8 cellular contexts compared by ENCODE assay signal in the genomic region with DNA sequence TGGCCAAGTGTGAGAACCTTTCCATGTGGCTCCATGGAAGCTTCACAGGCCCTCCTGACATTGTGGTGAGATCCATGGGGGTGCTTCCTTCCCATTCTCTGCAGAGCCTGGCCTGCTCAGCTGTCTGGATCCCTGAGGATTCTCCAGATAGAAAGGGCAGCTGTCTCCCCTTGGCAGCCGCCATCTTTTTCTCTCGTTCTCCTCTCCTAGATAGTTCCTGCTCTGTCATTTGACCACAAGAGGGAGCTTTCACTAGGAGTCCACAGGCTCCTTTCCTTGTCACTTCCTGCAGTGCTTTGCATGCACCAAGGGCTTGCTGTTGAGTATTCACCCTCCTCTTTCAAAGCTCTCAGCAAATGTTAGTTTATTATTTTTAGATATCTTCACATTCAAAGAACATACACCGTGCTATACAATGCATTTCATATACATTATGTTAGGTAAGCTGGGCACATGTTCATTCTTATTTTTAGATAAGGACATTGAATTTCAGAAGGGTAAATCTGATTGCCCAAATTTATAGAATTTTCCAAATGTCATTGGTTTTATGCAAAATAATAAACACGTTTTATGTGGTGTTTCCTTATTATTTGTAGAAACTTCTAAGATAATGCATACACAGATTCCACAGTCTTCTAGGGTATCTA.
DNase-seq lines count a peak whose midpoint lies in the region; ATAC-seq, FAIRE-seq and TF ChIP-seq lines count a peak whose summit lies in the region.

No MANE protein-coding gene starts in this region.

- H3K36me3 Mint-ChIP-seq in nephron progenitor cell (ENCODE audit: low read depth) = no peaks in the 10 kb centered on the region

- H3K4me3 Mint-ChIP-seq in nephron progenitor cell = no peak overlapping the region

- no peaks in the 10 kb centered on the region for H3K9me3 Mint-ChIP-seq in nephron progenitor cell

- peak; percentile 56 for ATAC-seq in GM21717 (IDR thresholded peaks at IDR 0.05; ENCODE audit: unreplicated experiment)
- ATAC-seq in GM18520 (IDR thresholded peaks at IDR 0.05; ENCODE audit: unreplicated experiment) = no peak

- FAIRE-seq in frontal cortex (lab: Jason Lieb, UNC) = no peak

- H3K27ac Mint-ChIP-seq in nephron progenitor cell = no peak overlapping the region

- no peaks in the 10 kb centered on the region for H3K27me3 Mint-ChIP-seq in nephron progenitor cell (ENCODE audit: low read depth, poor library complexity)

- TF ChIP-seq CTCF in nephron progenitor cell (IDR thresholded peaks at IDR 0.05) = peak; percentile 57

- peaks cover 3% of the 10 kb centered on the region for H3K4me1 Mint-ChIP-seq in nephron progenitor cell

- DNase-seq in DMS 273 treated with DMSO at 0.1 percent for 48 hours (lab: John Stamatoyannopoulos, UW) (peak; percentile 37), NCI-H187 treated with DMSO at 0.1 percent for 48 hours (lab: John Stamatoyannopoulos, UW) (peak; percentile 46), SW480 (ENCODE audit: low spot score) (peak; percentile 69), fibroblast of gingiva (ENCODE audit: low read depth) (peak; percentile 31), nephron progenitor cell (peak; percentile 42), frontal cortex (ENCODE audit: low spot score in 2 of 2) (no peak)

Comparison
In these comparisons a context has a peak if more than half of its experiments do, and no peak if none do; other contexts are left out.
1. DNase-seq: peak in DMS 273 treated with DMSO at 0.1 percent for 48 hours (single experiment), NCI-H187 treated with DMSO at 0.1 percent for 48 hours (single experiment), SW480 (single experiment), fibroblast of gingiva (single experiment) and nephron progenitor cell (single experiment); none in frontal cortex (0 of 2).